1 cellular context compared by ENCODE assay signal in genomic region chr11:113314389-113315301, GRCh38.
TF ChIP-seq lines count a peak whose summit lies in the region.

A gene with protein sequence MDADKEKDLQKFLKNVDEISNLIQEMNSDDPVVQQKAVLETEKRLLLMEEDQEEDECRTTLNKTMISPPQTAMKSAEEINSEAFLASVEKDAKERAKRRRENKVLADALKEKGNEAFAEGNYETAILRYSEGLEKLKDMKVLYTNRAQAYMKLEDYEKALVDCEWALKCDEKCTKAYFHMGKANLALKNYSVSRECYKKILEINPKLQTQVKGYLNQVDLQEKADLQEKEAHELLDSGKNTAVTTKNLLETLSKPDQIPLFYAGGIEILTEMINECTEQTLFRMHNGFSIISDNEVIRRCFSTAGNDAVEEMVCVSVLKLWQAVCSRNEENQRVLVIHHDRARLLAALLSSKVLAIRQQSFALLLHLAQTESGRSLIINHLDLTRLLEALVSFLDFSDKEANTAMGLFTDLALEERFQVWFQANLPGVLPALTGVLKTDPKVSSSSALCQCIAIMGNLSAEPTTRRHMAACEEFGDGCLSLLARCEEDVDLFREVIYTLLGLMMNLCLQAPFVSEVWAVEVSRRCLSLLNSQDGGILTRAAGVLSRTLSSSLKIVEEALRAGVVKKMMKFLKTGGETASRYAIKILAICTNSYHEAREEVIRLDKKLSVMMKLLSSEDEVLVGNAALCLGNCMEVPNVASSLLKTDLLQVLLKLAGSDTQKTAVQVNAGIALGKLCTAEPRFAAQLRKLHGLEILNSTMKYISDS (plus strand): TSS chr11:113314583. CDS start chr11:113316258, 1,675 bp downstream.

TF ChIP-seq in K562, 482 proteins besides CTCF, POLR2A, EP300 and RAD21 (continued from another document and continues in another):
- no peak for TF ChIP-seq RREB1 (CRISPR knock-in tag; IDR thresholded peaks at IDR 0.05)
- TF ChIP-seq MAZ (CRISPR knock-in tag; conservative IDR thresholded peaks at IDR 0.05 in 1 of 2, IDR thresholded peaks at IDR 0.05 in 1 of 2), result peak; percentile 49 to 58; a peak in 2 of 4 replicates
- TF ChIP-seq TEAD1 (CRISPR knock-in tag; IDR thresholded peaks at IDR 0.05), result peak in 1 of 2 experiments; percentile 47; a peak in 1 of 4 replicates
- TF ChIP-seq NR3C1 (CRISPR knock-in tag; IDR thresholded peaks at IDR 0.05), result no peak
- no peak for TF ChIP-seq ELK3 (CRISPR knock-in tag; IDR thresholded peaks at IDR 0.05)
- no peak for TF ChIP-seq SAFB (IDR thresholded peaks at IDR 0.05; ENCODE audit: borderline replicate concordance, low read depth, low read length)
- no peak for TF ChIP-seq POLR3A (IDR thresholded peaks at IDR 0.05; ENCODE audit: borderline replicate concordance, extremely low read depth, insufficient read depth, insufficient read length)
- TF ChIP-seq ZNF766 (CRISPR knock-in tag; conservative IDR thresholded peaks at IDR 0.05), result no peak
- TF ChIP-seq ZNF408 (CRISPR knock-in tag; IDR thresholded peaks at IDR 0.05; ENCODE audit: low read depth), result no peak
- TF ChIP-seq GABPB1 (CRISPR knock-in tag; IDR thresholded peaks at IDR 0.05), result peak; percentile 79; the same call in 1 of the 2 replicates
- no peak for TF ChIP-seq SRSF3 (IDR thresholded peaks at IDR 0.05; ENCODE audit: insufficient read depth, low read length)
- no peak for TF ChIP-seq ZNF592 (IDR thresholded peaks at IDR 0.05)
- TF ChIP-seq YY1 (IDR thresholded peaks at IDR 0.05; ENCODE audit: borderline replicate concordance in 1 of 3, control insufficient read depth in 1 of 3, extremely low read depth in 1 of 3, insufficient read depth in 3 of 3, insufficient read length in 1 of 3, insufficient replicate concordance in 2 of 3, low read depth in 1 of 3, low read length in 2 of 3), result peak in 2 of 3 experiments; percentile 16 to 48
- TF ChIP-seq NRF1 (conservative IDR thresholded peaks at IDR 0.05 in 1 of 2, IDR thresholded peaks at IDR 0.05 in 1 of 2), result peak; percentile 59 to 67
- TF ChIP-seq FOXM1 (IDR thresholded peaks at IDR 0.05; ENCODE audit: low read depth), result no peak
- 0 out of 2 replicates have a peak, but pooled peaks have one; percentile 26 for TF ChIP-seq FOXM1 (CRISPR knock-in tag; IDR thresholded peaks at IDR 0.05; ENCODE audit: low read depth)
- no peak for TF ChIP-seq ZNF639 (CRISPR knock-in tag; conservative IDR thresholded peaks at IDR 0.05 in 1 of 2, IDR thresholded peaks at IDR 0.05 in 1 of 2)
- TF ChIP-seq NFIX (CRISPR knock-in tag; IDR thresholded peaks at IDR 0.05; ENCODE audit: low read depth), result no peak
- no peak for TF ChIP-seq ZC3H8 (IDR thresholded peaks at IDR 0.05)
- no peak for TF ChIP-seq NEUROD1 (IDR thresholded peaks at IDR 0.05; ENCODE audit: borderline replicate concordance, low read depth, low read length, partially characterized antibody)
- TF ChIP-seq NFRKB (IDR thresholded peaks at IDR 0.05; ENCODE audit: low read depth), result no peak
- no peak for TF ChIP-seq PHTF2 (CRISPR knock-in tag; IDR thresholded peaks at IDR 0.05)
- no peak for TF ChIP-seq RUNX1 (IDR thresholded peaks at IDR 0.05; ENCODE audit: low read depth)
- peak; percentile 54 for TF ChIP-seq SIN3B (IDR thresholded peaks at IDR 0.05; ENCODE audit: low read depth)
- TF ChIP-seq HNRNPLL (IDR thresholded peaks at IDR 0.05; ENCODE audit: low read depth, low read length, poor library complexity, severe bottlenecking), result peak; percentile 98
- TF ChIP-seq LEF1 (IDR thresholded peaks at IDR 0.05), result no peak
- TF ChIP-seq, protein P1, sequence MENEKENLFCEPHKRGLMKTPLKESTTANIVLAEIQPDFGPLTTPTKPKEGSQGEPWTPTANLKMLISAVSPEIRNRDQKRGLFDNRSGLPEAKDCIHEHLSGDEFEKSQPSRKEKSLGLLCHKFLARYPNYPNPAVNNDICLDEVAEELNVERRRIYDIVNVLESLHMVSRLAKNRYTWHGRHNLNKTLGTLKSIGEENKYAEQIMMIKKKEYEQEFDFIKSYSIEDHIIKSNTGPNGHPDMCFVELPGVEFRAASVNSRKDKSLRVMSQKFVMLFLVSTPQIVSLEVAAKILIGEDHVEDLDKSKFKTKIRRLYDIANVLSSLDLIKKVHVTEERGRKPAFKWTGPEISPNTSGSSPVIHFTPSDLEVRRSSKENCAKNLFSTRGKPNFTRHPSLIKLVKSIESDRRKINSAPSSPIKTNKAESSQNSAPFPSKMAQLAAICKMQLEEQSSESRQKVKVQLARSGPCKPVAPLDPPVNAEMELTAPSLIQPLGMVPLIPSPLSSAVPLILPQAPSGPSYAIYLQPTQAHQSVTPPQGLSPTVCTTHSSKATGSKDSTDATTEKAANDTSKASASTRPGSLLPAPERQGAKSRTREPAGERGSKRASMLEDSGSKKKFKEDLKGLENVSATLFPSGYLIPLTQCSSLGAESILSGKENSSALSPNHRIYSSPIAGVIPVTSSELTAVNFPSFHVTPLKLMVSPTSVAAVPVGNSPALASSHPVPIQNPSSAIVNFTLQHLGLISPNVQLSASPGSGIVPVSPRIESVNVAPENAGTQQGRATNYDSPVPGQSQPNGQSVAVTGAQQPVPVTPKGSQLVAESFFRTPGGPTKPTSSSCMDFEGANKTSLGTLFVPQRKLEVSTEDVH (IDR thresholded peaks at IDR 0.05; ENCODE audit: low read depth, partially characterized antibody), result no peak
- no peak for TF ChIP-seq ZNF444 (CRISPR knock-in tag; IDR thresholded peaks at IDR 0.05)
- TF ChIP-seq KDM1A (IDR thresholded peaks at IDR 0.05), result no peak
- TF ChIP-seq CXXC5 (CRISPR knock-in tag; IDR thresholded peaks at IDR 0.05), result peak; percentile 69
- TF ChIP-seq, protein P2, sequence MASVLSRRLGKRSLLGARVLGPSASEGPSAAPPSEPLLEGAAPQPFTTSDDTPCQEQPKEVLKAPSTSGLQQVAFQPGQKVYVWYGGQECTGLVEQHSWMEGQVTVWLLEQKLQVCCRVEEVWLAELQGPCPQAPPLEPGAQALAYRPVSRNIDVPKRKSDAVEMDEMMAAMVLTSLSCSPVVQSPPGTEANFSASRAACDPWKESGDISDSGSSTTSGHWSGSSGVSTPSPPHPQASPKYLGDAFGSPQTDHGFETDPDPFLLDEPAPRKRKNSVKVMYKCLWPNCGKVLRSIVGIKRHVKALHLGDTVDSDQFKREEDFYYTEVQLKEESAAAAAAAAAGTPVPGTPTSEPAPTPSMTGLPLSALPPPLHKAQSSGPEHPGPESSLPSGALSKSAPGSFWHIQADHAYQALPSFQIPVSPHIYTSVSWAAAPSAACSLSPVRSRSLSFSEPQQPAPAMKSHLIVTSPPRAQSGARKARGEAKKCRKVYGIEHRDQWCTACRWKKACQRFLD (CRISPR knock-in tag; IDR thresholded peaks at IDR 0.05), result no peak
- TF ChIP-seq POLR3G (IDR thresholded peaks at IDR 0.05; ENCODE audit: extremely low read depth, insufficient read length, insufficient replicate concordance), result no peak
- TF ChIP-seq ZNF224 (CRISPR knock-in tag; IDR thresholded peaks at IDR 0.05), result no peak
- TF ChIP-seq, protein P3, sequence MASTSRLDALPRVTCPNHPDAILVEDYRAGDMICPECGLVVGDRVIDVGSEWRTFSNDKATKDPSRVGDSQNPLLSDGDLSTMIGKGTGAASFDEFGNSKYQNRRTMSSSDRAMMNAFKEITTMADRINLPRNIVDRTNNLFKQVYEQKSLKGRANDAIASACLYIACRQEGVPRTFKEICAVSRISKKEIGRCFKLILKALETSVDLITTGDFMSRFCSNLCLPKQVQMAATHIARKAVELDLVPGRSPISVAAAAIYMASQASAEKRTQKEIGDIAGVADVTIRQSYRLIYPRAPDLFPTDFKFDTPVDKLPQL (IDR thresholded peaks at IDR 0.05; ENCODE audit: extremely low read depth, insufficient read length), result no peak
- TF ChIP-seq PHF8 (IDR thresholded peaks at IDR 0.05; ENCODE audit: borderline replicate concordance, low read length), result peak; percentile 87; the same call in 1 of the 2 replicates
- no peak for TF ChIP-seq ATF1 (CRISPR knock-in tag; IDR thresholded peaks at IDR 0.05)
- peak; percentile 41; the same call in 1 of the 2 replicates for TF ChIP-seq ATF1 (tag; IDR thresholded peaks at IDR 0.05)
- TF ChIP-seq CREB1 (IDR thresholded peaks at IDR 0.05), result peak; percentile 53; the same call in 1 of the 2 replicates
- peak; percentile 52; the same call in 1 of the 2 replicates for TF ChIP-seq CREB1 (CRISPR knock-in tag; IDR thresholded peaks at IDR 0.05)
- TF ChIP-seq BRD9 (IDR thresholded peaks at IDR 0.05; ENCODE audit: low read depth, partially characterized antibody), result no peak
- no peak for TF ChIP-seq KDM2B (CRISPR knock-in tag; IDR thresholded peaks at IDR 0.05)
